15 cellular contexts compared by ENCODE assay signal in genomic region chr5:136985785-136986475, GRCh38.
DNase-seq lines count a peak whose midpoint lies in the region; ATAC-seq, FAIRE-seq and TF ChIP-seq lines count a peak whose summit lies in the region.
"Had no signal": no experiment of that assay in that cellular context is flagged by ENCODE, and none has a peak within 500 bp of the region (broad histone marks: within the 10 kb centered on the region; RNA-seq: fewer than 3 reads in every experiment).

No MANE protein-coding gene starts in this region.

- H3K36me3 ChIP-seq in left ventricle myocardium inferior, result no peaks in the 10 kb centered on the region
- no peaks in the 10 kb centered on the region for H3K36me3 ChIP-seq in right lobe of liver
- H3K36me3 ChIP-seq: BLaER1 had no signal

- intact Hi-C loops in left ventricle myocardium inferior (cut with micrococcal nuclease) (no loop called here), right lobe of liver (cut with DNase I) (no loop called here)

- no peaks in the 10 kb centered on the region for H3K9me3 ChIP-seq in left ventricle myocardium inferior (replicated peaks)
- no peaks in the 10 kb centered on the region for H3K9me3 ChIP-seq in right lobe of liver
- H3K9me3 ChIP-seq: BLaER1 had no signal

- 56% methylated on average over 1 of the region's 2 CpGs for WGBS in right lobe of liver (ENCODE audit: insufficient coverage, low coverage, low lambda C conversion rate, missing lambda C conversion rate)

- peak; percentile 9 for DNase-seq in ELF-1 (ENCODE audit: low read depth, low spot score)
- DNase-seq in fibroblast of pulmonary artery (ENCODE audit: low read depth), result peak; percentile 3
- no peak for DNase-seq in left ventricle myocardium inferior
- DNase-seq in GM12891 (ENCODE audit: insufficient read length, low spot score), result no peak
- no peak for DNase-seq in right lobe of liver
- DNase-seq in DMS 273 treated with DMSO at 0.1 percent for 48 hours (lab: John Stamatoyannopoulos, UW), result no peak
- DNase-seq: 8988T; AML-193; CD4-positive, CD25-positive, alpha-beta regulatory T cell; H7 had no signal

- TF ChIP-seq POLR2A in GM12891 (IDR thresholded peaks at IDR 0.05; ENCODE audit: low read depth, low read length) (no peak), right lobe of liver (IDR thresholded peaks at IDR 0.05) (no peak)

- FAIRE-seq in islet of Langerhans (lab: Jason Lieb, UNC), result peak; percentile 36
- no peak for FAIRE-seq in GM12891 (lab: Jason Lieb, UNC)
- FAIRE-seq: GM12878 had no signal

- H3K4me3 ChIP-seq in fibroblast of pulmonary artery (replicated peaks; ENCODE audit: low read depth, low read length), result no peak overlapping the region
- no peak overlapping the region for H3K4me3 ChIP-seq in left ventricle myocardium inferior
- no peak overlapping the region for H3K4me3 ChIP-seq in right lobe of liver
- H3K4me3 ChIP-seq: BLaER1, GM12878, GM23338 had no signal

- H3K4me1 ChIP-seq in left ventricle myocardium inferior (peaks cover 30% of the 10 kb centered on the region), right lobe of liver (no peaks in the 10 kb centered on the region)
- H3K4me1 ChIP-seq: BLaER1 had no signal

- H3K27me3 ChIP-seq in left ventricle myocardium inferior (ENCODE audit: low read depth) (no peaks in the 10 kb centered on the region), right lobe of liver (no peaks in the 10 kb centered on the region)
- H3K27me3 ChIP-seq: BLaER1 had no signal

- TF ChIP-seq CTCF in fibroblast of pulmonary artery (IDR thresholded peaks at IDR 0.05; ENCODE audit: low read length, missing control alignments) (no peak), left ventricle myocardium inferior (IDR thresholded peaks at IDR 0.05; ENCODE audit: borderline replicate concordance) (no peak), right lobe of liver (IDR thresholded peaks at IDR 0.05) (no peak)

- H3K27ac ChIP-seq in left ventricle myocardium inferior (replicated peaks), result peak overlapping the region; percentile 77
- no peak overlapping the region for H3K27ac ChIP-seq in right lobe of liver
- H3K27ac ChIP-seq: BLaER1 had no signal

- ATAC-seq in right lobe of liver (no peak), HG03025 (IDR thresholded peaks at IDR 0.05; ENCODE audit: low FRiP score, unreplicated experiment) (no peak)
- ATAC-seq: GM12878, GM23338 had no signal

TF ChIP-seq in GM12891, 5 proteins besides CTCF, POLR2A, EP300 and RAD21:
- TF ChIP-seq SPI1 (IDR thresholded peaks at IDR 0.05; ENCODE audit: low read depth, low read length), result no peak
- TF ChIP-seq PAX5 (IDR thresholded peaks at IDR 0.05; ENCODE audit: insufficient read depth, low read length, severe bottlenecking), result no peak
- no peak for TF ChIP-seq POLR2AphosphoS5 (IDR thresholded peaks at IDR 0.05; ENCODE audit: low read depth, low read length)
- no peak for TF ChIP-seq POU2F2 (IDR thresholded peaks at IDR 0.05; ENCODE audit: low read depth, low read length)
- TF ChIP-seq TAF1 (IDR thresholded peaks at IDR 0.05; ENCODE audit: low read depth, low read length), result no peak

Comparison
In these comparisons a context has a peak if more than half of its experiments do, and no peak if none do; other contexts are left out.
1. DNase-seq: peak in ELF-1 (single experiment) and fibroblast of pulmonary artery (single experiment); none in left ventricle myocardium inferior (single experiment), GM12891 (single experiment), right lobe of liver (0 of 3) and DMS 273 treated with DMSO at 0.1 percent for 48 hours (single experiment).